Comparison of ENCODE assay signal across 10 cellular contexts in genomic region chr5:170330568-170331054, GRCh38. TPM values are rescaled to one million over a fixed set of nuclear protein-coding genes. Genes with fewer than 3 reads are reported as not detected.
DNase-seq lines count a peak whose midpoint lies in the region; ATAC-seq lines count a peak whose summit lies in the region.
"Had no signal": no experiment of that assay in that cellular context is flagged by ENCODE, and none has a peak within 500 bp of the region (broad histone marks: within the 10 kb centered on the region; RNA-seq: fewer than 3 reads in every experiment).

No MANE protein-coding gene starts in this region.

- peak overlapping the region; percentile 40 for H3K4me3 ChIP-seq in BLaER1
- H3K4me3 ChIP-seq in naive thymus-derived CD4-positive, alpha-beta T cell (ENCODE audit: low read length), result peak overlapping the region; percentile 43

- peak overlapping the region; percentile 85 for H3K27ac ChIP-seq in BLaER1
- peak overlapping the region; percentile 87 for H3K27ac ChIP-seq in naive thymus-derived CD4-positive, alpha-beta T cell (ENCODE audit: low read depth, low read length)

- peaks cover 79% of the 10 kb centered on the region for H3K4me1 ChIP-seq in BLaER1
- H3K4me1 ChIP-seq in naive thymus-derived CD4-positive, alpha-beta T cell (ENCODE audit: control insufficient read depth in 2 of 2, insufficient read depth in 2 of 2, low read length in 2 of 2), result peaks cover 74 to 81% of the 10 kb centered on the region in 2 donors

- CTCF ChIA-PET in naive thymus-derived CD4-positive, alpha-beta T cell (lab: Charles Lee), result interaction anchor here (0.6 to 7.9 kb wide), 10 partner anchors 9 to 1849 kb away, joined by 3 to 120 read pairs (median 8); partner anchors contain the start of gene LCP2

- no peaks in the 10 kb centered on the region for H3K36me3 ChIP-seq in BLaER1
- no peaks in the 10 kb centered on the region for H3K36me3 ChIP-seq in naive thymus-derived CD4-positive, alpha-beta T cell (ENCODE audit: control insufficient read depth in 2 of 3, insufficient read depth in 3 of 3, low read length in 3 of 3)

- no peaks in the 10 kb centered on the region for H3K27me3 ChIP-seq in BLaER1
- no peaks in the 10 kb centered on the region for H3K27me3 ChIP-seq in naive thymus-derived CD4-positive, alpha-beta T cell (ENCODE audit: control insufficient read depth in 2 of 2, insufficient read depth in 2 of 2, low read length in 2 of 2)

- intact Hi-C loops in naive thymus-derived CD4-positive, alpha-beta T cell (cut with micrococcal nuclease), result loop anchor here (1.0 to 10.0 kb wide), 10 partner anchors 17 to 1857 kb away; partner anchors contain the start of genes LCP2 (in 2 of the 2), SPDL1 (in 1 of the 2) and STK10 (in 1 of the 2)

- H4K20me1 ChIP-seq in BLaER1, result no peaks in the 10 kb centered on the region

- H3K9ac ChIP-seq in BLaER1, result peak overlapping the region; percentile 71

- peak overlapping the region; percentile 81 for H3K4me2 ChIP-seq in BLaER1

- no peak overlapping the region for H3K27ac Mint-ChIP-seq in naive thymus-derived CD4-positive, alpha-beta T cell
- no peak overlapping the region for H3K27ac Mint-ChIP-seq in activated T-helper 17 cell treated with anti-CD3 and anti-CD28 coated beads, Interleukin-2, amount 50 U/mL, for 72 hours

- ATAC-seq in GM19438 (IDR thresholded peaks at IDR 0.05; ENCODE audit: low read depth, unreplicated experiment), result peak; percentile 6
- peak; percentile 5 for ATAC-seq in naive thymus-derived CD4-positive, alpha-beta T cell
- ATAC-seq in activated T-helper 17 cell treated with anti-CD3 and anti-CD28 coated beads, Interleukin-2, amount 50 U/mL, for 72 hours (replicated peaks), result no peak
- no peak for ATAC-seq in GM18873 (IDR thresholded peaks at IDR 0.05; ENCODE audit: low FRiP score, unreplicated experiment)

- H3K27me3 Mint-ChIP-seq in naive thymus-derived CD4-positive, alpha-beta T cell, result peaks cover 0 to 3% (median 0%) of the 10 kb centered on the region in 5 donors
- H3K27me3 Mint-ChIP-seq in activated T-helper 17 cell treated with anti-CD3 and anti-CD28 coated beads, Interleukin-2, amount 50 U/mL, for 72 hours, result no peaks in the 10 kb centered on the region

- H3K36me3 Mint-ChIP-seq in naive thymus-derived CD4-positive, alpha-beta T cell, result peaks cover 0 to 4% (median 0%) of the 10 kb centered on the region in 5 donors
- H3K36me3 Mint-ChIP-seq in activated T-helper 17 cell treated with anti-CD3 and anti-CD28 coated beads, Interleukin-2, amount 50 U/mL, for 72 hours (ENCODE audit: low read depth), result no peaks in the 10 kb centered on the region

- no peak overlapping the region for H3K4me3 Mint-ChIP-seq in naive thymus-derived CD4-positive, alpha-beta T cell
- no peak overlapping the region for H3K4me3 Mint-ChIP-seq in activated T-helper 17 cell treated with anti-CD3 and anti-CD28 coated beads, Interleukin-2, amount 50 U/mL, for 72 hours

- DNase-seq in activated T-cell treated with anti-CD3 and anti-CD28 coated beads, Interleukin-2, amount 50 U/mL, for 48 hours, result peak; percentile 59 to 60
- peak in 2 of 9 donors; percentile 28 to 31 for DNase-seq in naive thymus-derived CD4-positive, alpha-beta T cell
- DNase-seq in cerebellar nuclear complex (lab: John Stamatoyannopoulos, UW) (no peak), NCI-H1417 treated with DMSO at 0.1 percent for 48 hours (lab: John Stamatoyannopoulos, UW) (no peak)
- DNase-seq: NCI-H2081 treated with DMSO at 0.1 percent for 48 hours had no signal

- no peaks in the 10 kb centered on the region for H3K9me3 ChIP-seq in BLaER1
- no peaks in the 10 kb centered on the region for H3K9me3 ChIP-seq in naive thymus-derived CD4-positive, alpha-beta T cell (ENCODE audit: control insufficient read depth in 2 of 3, low read length in 3 of 3)

- POLR2A ChIA-PET in naive thymus-derived CD4-positive, alpha-beta T cell (lab: Charles Lee), result interaction anchor here (0.8 to 10.0 kb wide), 16 partner anchors 10 to 86 kb away, joined by 3 to 391 read pairs (median 7); partner anchors contain the start of gene LCP2

- peaks cover 3 to 42% (median 7%) of the 10 kb centered on the region in 7 donors for H3K4me1 Mint-ChIP-seq in naive thymus-derived CD4-positive, alpha-beta T cell
- H3K4me1 Mint-ChIP-seq in activated T-helper 17 cell treated with anti-CD3 and anti-CD28 coated beads, Interleukin-2, amount 50 U/mL, for 72 hours, result peaks cover 30% of the 10 kb centered on the region

- H3K9me3 Mint-ChIP-seq in naive thymus-derived CD4-positive, alpha-beta T cell, result peaks cover 0 to 5% (median 0%) of the 10 kb centered on the region in 11 donors
- no peaks in the 10 kb centered on the region for H3K9me3 Mint-ChIP-seq in activated T-helper 17 cell treated with anti-CD3 and anti-CD28 coated beads, Interleukin-2, amount 50 U/mL, for 72 hours

RNA-seq across cellular contexts. Expression of gene LCP2, which starts 33.0 kb away (rescaled TPM):
- 100 to 1,000 TPM; 291 to 414 (median 306) TPM for total RNA-seq in naive thymus-derived CD4-positive, alpha-beta T cell
- 100 to 1,000 TPM; 189 to 295 TPM for polyA plus RNA-seq in naive thymus-derived CD4-positive, alpha-beta T cell
- total RNA-seq in activated T-helper 17 cell treated with anti-CD3 and anti-CD28 coated beads, Interleukin-2, amount 50 U/mL, for 72 hours, result 100 to 1,000 TPM; 202 to 204 TPM
- total RNA-seq: osteocyte had no signal

RNA-seq across cellular contexts. Expression of gene KCNMB1, which starts 58.6 kb away (rescaled TPM):
- total RNA-seq in naive thymus-derived CD4-positive, alpha-beta T cell, result 1 to 10 TPM in 1 of 5 experiments, under 1 TPM in 1, not detected in 3; 0.48 to 5.6 TPM
- not detected for polyA plus RNA-seq in naive thymus-derived CD4-positive, alpha-beta T cell
- total RNA-seq in activated T-helper 17 cell treated with anti-CD3 and anti-CD28 coated beads, Interleukin-2, amount 50 U/mL, for 72 hours, result not detected

Comparison
In these comparisons a context has a peak if more than half of its experiments do, and no peak if none do; other contexts are left out.
1. ATAC-seq: peak in GM19438 (single experiment) and naive thymus-derived CD4-positive, alpha-beta T cell (single experiment); none in activated T-helper 17 cell treated with anti-CD3 and anti-CD28 coated beads, Interleukin-2, amount 50 U/mL, for 72 hours (single experiment) and GM18873 (single experiment).
2. DNase-seq: peak in activated T-cell treated with anti-CD3 and anti-CD28 coated beads, Interleukin-2, amount 50 U/mL, for 48 hours (2 of 2); none in cerebellar nuclear complex (0 of 2) and NCI-H1417 treated with DMSO at 0.1 percent for 48 hours (single experiment).